1 cellular context compared by ENCODE assay signal in genomic region chr1:1281533-1282321, GRCh38.
TF ChIP-seq lines count a peak whose summit lies in the region.

No MANE protein-coding gene starts in this region.

TF ChIP-seq in HepG2, 621 proteins besides CTCF, POLR2A, EP300 and RAD21 (continued from another document and continues in another):
- TF ChIP-seq HNF1B (CRISPR knock-in tag; IDR thresholded peaks at IDR 0.05) (peak; percentile 44; the same call in 1 of the 2 replicates), REXO4 (CRISPR knock-in tag; IDR thresholded peaks at IDR 0.05; ENCODE audit: borderline replicate concordance) (no peak), SMC3 (IDR thresholded peaks at IDR 0.05; ENCODE audit: low read length) (no peak), HCFC1 (IDR thresholded peaks at IDR 0.05; ENCODE audit: low read depth, low read length) (no peak), ARID5B (CRISPR knock-in tag; IDR thresholded peaks at IDR 0.05) (0 out of 2 replicates have a peak, but pooled peaks have one; percentile 51), KIAA2018 (CRISPR knock-in tag; IDR thresholded peaks at IDR 0.05; ENCODE audit: borderline replicate concordance) (0 out of 2 replicates have a peak, but pooled peaks have one; percentile 33), MIXL1 (CRISPR knock-in tag; IDR thresholded peaks at IDR 0.05) (0 out of 2 replicates have a peak, but pooled peaks have one; percentile 41), ZNF841 (CRISPR knock-in tag; IDR thresholded peaks at IDR 0.05; ENCODE audit: borderline replicate concordance) (no peak), ZBTB4 (CRISPR knock-in tag; IDR thresholded peaks at IDR 0.05; ENCODE audit: borderline replicate concordance) (no peak), NR2F2 (IDR thresholded peaks at IDR 0.05; ENCODE audit: borderline replicate concordance, low read depth) (no peak; the same call in 1 of the 2 replicates), AGO1 (IDR thresholded peaks at IDR 0.05; ENCODE audit: low read depth, low read length, poor library complexity, severe bottlenecking) (no peak), CCDC6 (CRISPR knock-in tag; IDR thresholded peaks at IDR 0.05) (no peak), DNMT3B (CRISPR knock-in tag; conservative IDR thresholded peaks at IDR 0.05) (no peak), ZNF891 (CRISPR knock-in tag; IDR thresholded peaks at IDR 0.05) (no peak), ZNF138 (CRISPR knock-in tag; IDR thresholded peaks at IDR 0.05; ENCODE audit: low read depth) (no peak; the same call in 1 of the 2 replicates), POLR2G (IDR thresholded peaks at IDR 0.05; ENCODE audit: low read depth, low read length) (0 out of 2 replicates have a peak, but pooled peaks have one; percentile 57), BRD4 (CRISPR knock-in tag; IDR thresholded peaks at IDR 0.05) (0 out of 2 replicates have a peak, but pooled peaks have one; percentile 4), KDM6A (CRISPR knock-in tag; IDR thresholded peaks at IDR 0.05; ENCODE audit: low read depth) (peak; percentile 78), ZNF234 (CRISPR knock-in tag; conservative IDR thresholded peaks at IDR 0.05) (no peak), ZNF160 (CRISPR knock-in tag; IDR thresholded peaks at IDR 0.05) (no peak), SNAPC2 (CRISPR knock-in tag; IDR thresholded peaks at IDR 0.05) (no peak), PAWR (CRISPR knock-in tag; IDR thresholded peaks at IDR 0.05; ENCODE audit: borderline replicate concordance) (no peak), SIN3A (IDR thresholded peaks at IDR 0.05; ENCODE audit: borderline replicate concordance, low read depth, low read length) (peak; percentile 23; the same call in 1 of the 2 replicates), PCBP1 (IDR thresholded peaks at IDR 0.05; ENCODE audit: borderline replicate concordance, low read depth, low read length) (no peak), ZBTB39 (CRISPR knock-in tag; IDR thresholded peaks at IDR 0.05) (no peak), HOXD1 (CRISPR knock-in tag; IDR thresholded peaks at IDR 0.05) (0 out of 2 replicates have a peak, but pooled peaks have one; percentile 32)
